8 cellular contexts compared by ENCODE assay signal in the genomic region with DNA sequence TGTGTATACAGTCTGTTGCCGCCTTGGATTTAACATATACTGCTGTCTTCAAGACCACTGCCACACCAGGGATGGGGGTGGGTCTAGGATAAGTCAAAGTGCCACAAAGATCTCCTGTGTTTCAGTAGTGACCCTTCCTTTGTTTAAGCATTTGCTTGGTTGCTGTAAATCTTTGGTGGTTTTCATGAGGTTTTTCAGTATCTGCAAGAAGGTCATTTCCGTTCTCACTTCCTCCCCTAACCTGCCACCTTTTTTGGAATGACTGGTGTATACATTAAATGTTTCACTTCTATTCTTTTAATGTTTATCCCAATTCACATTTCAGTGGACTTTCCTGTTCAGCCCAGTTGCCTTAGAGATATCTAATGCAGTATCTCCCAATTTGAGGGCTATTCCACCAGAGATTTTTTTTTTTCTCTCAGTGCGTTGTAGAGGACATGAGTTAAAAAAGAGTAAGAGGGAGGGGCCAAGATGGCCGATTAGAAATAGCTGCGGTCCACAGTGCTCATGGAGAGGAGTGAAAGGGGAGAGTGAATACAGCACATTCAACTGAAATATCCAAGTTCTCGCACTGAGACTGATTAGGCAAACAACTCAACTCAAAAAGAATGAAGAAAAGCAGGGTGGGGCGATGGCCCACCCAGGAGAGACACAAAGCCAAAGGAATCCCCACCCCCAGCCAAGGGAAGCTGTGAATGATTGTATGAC. TPM values are rescaled to one million over a fixed set of nuclear protein-coding genes. Genes with fewer than 3 reads are reported as not detected.
A peak's percentile ranks its signal among the peaks of the same experiment; 100 is the strongest.
DNase-seq lines count a peak whose midpoint lies in the region; ATAC-seq and TF ChIP-seq lines count a peak whose summit lies in the region.
"Had no signal": no experiment of that assay in that cellular context is flagged by ENCODE, and none has a peak within 500 bp of the region (broad histone marks: within the 10 kb centered on the region; RNA-seq: fewer than 3 reads in every experiment).

No MANE protein-coding gene starts in this region.

- ATAC-seq in GM18868 (IDR thresholded peaks at IDR 0.05; ENCODE audit: unreplicated experiment) (peak; percentile 86), GM21515 (IDR thresholded peaks at IDR 0.05; ENCODE audit: unreplicated experiment) (peak; percentile 71), HG03196 (IDR thresholded peaks at IDR 0.05; ENCODE audit: unreplicated experiment) (peak; percentile 88), foreskin keratinocyte (no peak), GM21717 (IDR thresholded peaks at IDR 0.05; ENCODE audit: unreplicated experiment) (no peak)

- H3K27me3 Mint-ChIP-seq in immature natural killer cell (ENCODE audit: low read depth in 3 of 3), result peaks cover 2 to 8% (median 3%) of the 10 kb centered on the region in 3 donors

- no peak overlapping the region for H3K27ac ChIP-seq in foreskin keratinocyte

- H3K36me3 Mint-ChIP-seq in immature natural killer cell, result peaks cover 33 to 40% (median 39%) of the 10 kb centered on the region in 3 donors

- peak; percentile 53 to 63 (median 55) for DNase-seq in immature natural killer cell
- no peak for DNase-seq in foreskin keratinocyte
- no peak for DNase-seq in RKO (ENCODE audit: low spot score)
- DNase-seq: occipital lobe had no signal

- no peak for TF ChIP-seq CTCF in foreskin keratinocyte (conservative IDR thresholded peaks at IDR 0.05)

- H3K27me3 ChIP-seq in foreskin keratinocyte, result no peaks in the 10 kb centered on the region

- H3K9me3 Mint-ChIP-seq in immature natural killer cell, result no peaks in the 10 kb centered on the region

- peaks cover 47 to 84% of the 10 kb centered on the region in 2 donors for H3K4me1 Mint-ChIP-seq in immature natural killer cell

- peak overlapping the region; percentile 66 to 88 (median 73) for H3K4me3 Mint-ChIP-seq in immature natural killer cell

- peak overlapping the region; percentile 80 to 95 (median 90) for H3K27ac Mint-ChIP-seq in immature natural killer cell

- H3K4me1 ChIP-seq in foreskin keratinocyte, result peaks cover 9% of the 10 kb centered on the region

RNA-seq across cellular contexts. Expression of gene USP47, which starts 43.2 kb away (rescaled TPM):
- polyA plus RNA-seq in immature natural killer cell, result 10 to 100 TPM; 36.3 to 72.4 (median 43.5) TPM
- total RNA-seq in foreskin keratinocyte, result 37.0 and 37.7 TPM in 2 replicates
- polyA plus RNA-seq in foreskin keratinocyte, result 8.2 and 8.8 TPM in 2 replicates

Comparison
In these comparisons a context has a peak if more than half of its experiments do, and no peak if none do; other contexts are left out.
1. ATAC-seq: peak in GM18868 (single experiment), GM21515 (single experiment) and HG03196 (single experiment); none in foreskin keratinocyte (single experiment) and GM21717 (single experiment).
2. DNase-seq: peak in immature natural killer cell (3 of 3); none in foreskin keratinocyte (0 of 2) and RKO (single experiment).